ENCODE assay signal across 28 cellular contexts in genomic region chr16:56695246-56695645, GRCh38. TPM values are rescaled to one million over a fixed set of nuclear protein-coding genes. Genes with fewer than 3 reads are reported as not detected.
DNase-seq lines count a peak whose midpoint lies in the region; ATAC-seq, FAIRE-seq and TF ChIP-seq lines count a peak whose summit lies in the region.
"Had no signal": no experiment of that assay in that cellular context is flagged by ENCODE, and none has a peak within 500 bp of the region (broad histone marks: within the 10 kb centered on the region; RNA-seq: fewer than 3 reads in every experiment).

No MANE protein-coding gene starts in this region.

- TF ChIP-seq CTCF in HepG2 (CRISPR knock-in tag; IDR thresholded peaks at IDR 0.05) (no peak), right lobe of liver (IDR thresholded peaks at IDR 0.05) (no peak), RWPE1 (conservative IDR thresholded peaks at IDR 0.05; ENCODE audit: low read depth) (no peak)

- H2AFZ ChIP-seq in HepG2 (ENCODE audit: low read length): no peak overlapping the region
- no peak overlapping the region for H2AFZ ChIP-seq in neuronal stem cell (ENCODE audit: low read length)

- no peak overlapping the region for H4K8ac ChIP-seq in neuronal stem cell (ENCODE audit: low read depth, low read length)

- H3K4me2 ChIP-seq in HepG2 (ENCODE audit: low read depth, low read length) (no peak overlapping the region), neuronal stem cell (ENCODE audit: insufficient read depth, low read length, poor library complexity, severe bottlenecking) (no peak overlapping the region)
- H3K4me2 ChIP-seq: BLaER1 had no signal

- no peaks in the 10 kb centered on the region for H3K79me1 ChIP-seq in neuronal stem cell (ENCODE audit: low read depth, low read length)

- ATAC-seq in HepG2 (peak; percentile 13; the same call in 1 of the 3 replicates), right lobe of liver (no peak)

- in situ Hi-C loops in HepG2 (cut with HindIII; ENCODE audit: extremely low pct_ligation_motif_present, low pct_unique_long_range_greater_than_20kb) (no loop called here), G401 (cut with HindIII; ENCODE audit: low sequenced_read_pairs) (no loop called here)

- intact Hi-C loops in HepG2 (cut with micrococcal nuclease; ENCODE audit: unreplicated experiment): loop anchor here (5.0 kb wide), 1 partner anchor 588 kb away; no protein-coding TSS in a partner anchor
- intact Hi-C loops in right lobe of liver (cut with DNase I): loop anchor here in 1 of 2 donors (10.0 kb wide), 1 partner anchor 90 kb away; the partner anchor contains the start of gene MT2A

- no peaks in the 10 kb centered on the region for H4K20me1 ChIP-seq in HepG2 (ENCODE audit: insufficient read depth, low read length)
- H4K20me1 ChIP-seq: BLaER1 had no signal

- H3K18ac ChIP-seq in neuronal stem cell (ENCODE audit: low read length): peak overlapping the region; percentile 2

- no peaks in the 10 kb centered on the region for H3K79me2 ChIP-seq in HepG2 (ENCODE audit: insufficient read depth, low read length)

- no peak for FAIRE-seq in HepG2 (lab: Jason Lieb, UNC)
- FAIRE-seq: A204.1, G401.6, GM12891, GM19239 had no signal

- DNase-seq in HepG2 (ENCODE audit: low spot score) (no peak), right lobe of liver (no peak), RWPE1 (ENCODE audit: low spot score) (no peak), neuronal stem cell (ENCODE audit: low spot score) (no peak), G401 (ENCODE audit: low spot score) (no peak), NOMO-1 treated with dmso at 0.1 percent for 144 hours (lab: John Stamatoyannopoulos, UW; ENCODE audit: unreplicated experiment) (no peak)
- DNase-seq: 8988T; ACHN; BE2C; C1 segment of cervical spinal cord; CD4-positive, alpha-beta memory T cell; CD4-positive, CD25-positive, alpha-beta regulatory T cell; CD8-positive, alpha-beta memory T cell; COR-L47; DMS 273 treated with DMSO at 0.1 percent for 48 hours; DMS153; DMS53; DMS79; DND-41; EL; GF-D8 had no signal

- no peaks in the 10 kb centered on the region for H3K36me3 ChIP-seq in HepG2 (replicated peaks in 1 of 2; ENCODE audit: control insufficient read depth in 1 of 2, insufficient read depth in 2 of 2, low read length in 2 of 2)
- no peaks in the 10 kb centered on the region for H3K36me3 ChIP-seq in right lobe of liver
- H3K36me3 ChIP-seq in neuronal stem cell (replicated peaks in 1 of 2; ENCODE audit: control insufficient read depth in 2 of 2, insufficient read depth in 2 of 2, low read length in 2 of 2): no peaks in the 10 kb centered on the region
- H3K36me3 ChIP-seq: BE2C, BLaER1 had no signal

- H2BK5ac ChIP-seq in neuronal stem cell (ENCODE audit: low read length): no peak overlapping the region

- H3K9me3 ChIP-seq in HepG2 (ENCODE audit: low read length) (no peaks in the 10 kb centered on the region), right lobe of liver (no peaks in the 10 kb centered on the region), neuronal stem cell (replicated peaks in 1 of 2; ENCODE audit: control insufficient read depth in 2 of 2, insufficient read depth in 1 of 2, low read depth in 1 of 2, low read length in 2 of 2) (peaks cover 0 to 2% of the 10 kb centered on the region in 2 donors)
- H3K9me3 ChIP-seq: BE2C had no signal

- H3K27ac ChIP-seq in HepG2 (ENCODE audit: extremely low read length, insufficient read depth, low read length) (no peak overlapping the region), right lobe of liver (no peak overlapping the region), RWPE1 (peak overlapping the region; percentile 18), neuronal stem cell (replicated peaks; ENCODE audit: low read length) (no peak overlapping the region)
- H3K27ac ChIP-seq: BLaER1 had no signal

- no peak overlapping the region for H3K4me3 ChIP-seq in HepG2 (replicated peaks in 1 of 3; ENCODE audit: insufficient read depth in 1 of 3, low read depth in 2 of 3, low read length in 3 of 3)
- H3K4me3 ChIP-seq in right lobe of liver: no peak overlapping the region
- H3K4me3 ChIP-seq in neuronal stem cell (ENCODE audit: low read length in 2 of 2): no peak overlapping the region
- H3K4me3 ChIP-seq: BLaER1 had no signal

- H3K27me3 ChIP-seq in HepG2 (ENCODE audit: control insufficient read depth in 1 of 2, insufficient read depth in 2 of 2, low read length in 2 of 2): 0 out of 5 replicates have a peak, but pooled peaks cover 0 to 6% of the 10 kb centered on the region in 2 experiments
- no peaks in the 10 kb centered on the region for H3K27me3 ChIP-seq in right lobe of liver
- H3K27me3 ChIP-seq in neuronal stem cell (ENCODE audit: control insufficient read depth in 3 of 3, insufficient read depth in 3 of 3, low read depth in 1 of 3, low read length in 3 of 3): peaks cover 0 to 15% (median 0%) of the 10 kb centered on the region in 3 experiments
- H3K27me3 ChIP-seq: BE2C, BLaER1 had no signal

- no peak overlapping the region for H2BK12ac ChIP-seq in neuronal stem cell (ENCODE audit: low read length)

- H3K4ac ChIP-seq in neuronal stem cell (ENCODE audit: low read length): no peak overlapping the region

- H2AK5ac ChIP-seq in neuronal stem cell (ENCODE audit: low read depth, low read length): no peak overlapping the region

- 13% methylated on average over 1 of the region's 1 CpG for WGBS in HepG2 (ENCODE audit: low lambda C conversion rate)
- WGBS in right lobe of liver (ENCODE audit: insufficient coverage, low coverage, low lambda C conversion rate, missing lambda C conversion rate): no CpG with 5 or more reads among the region's 1 CpG
- WGBS in neuronal stem cell (ENCODE audit: extremely low coverage in 2 of 2, insufficient read length in 2 of 2, insufficient replicate concordance in 1 of 2), 2 donors: no CpG with 5 or more reads among the region's 1 CpG

- no peak overlapping the region for H2BK15ac ChIP-seq in neuronal stem cell (ENCODE audit: low read length)

- no peak overlapping the region for H4K91ac ChIP-seq in neuronal stem cell (ENCODE audit: low read depth, low read length, poor library complexity)

- TF ChIP-seq RAD21 in HepG2 (CRISPR knock-in tag; IDR thresholded peaks at IDR 0.05): no peak

- no TSS peak for BruUV-seq in HepG2 (replicated peaks; lab: Mats Ljungman, UMichigan)

- H3K4me1 ChIP-seq in HepG2 (ENCODE audit: insufficient read depth, low read length) (peaks cover 10% of the 10 kb centered on the region), right lobe of liver (no peaks in the 10 kb centered on the region), neuronal stem cell (ENCODE audit: control insufficient read depth in 2 of 2, insufficient read depth in 1 of 2, low read depth in 1 of 2, low read length in 2 of 2) (no peaks in the 10 kb centered on the region)
- H3K4me1 ChIP-seq: BE2C, BLaER1 had no signal

- H3K14ac ChIP-seq in neuronal stem cell (ENCODE audit: low read length): peak overlapping the region; percentile 67

- H3K23ac ChIP-seq in neuronal stem cell (ENCODE audit: low read depth, low read length, poor library complexity): no peak overlapping the region

- no peak for TF ChIP-seq EP300 in HepG2 (IDR thresholded peaks at IDR 0.05; ENCODE audit: low read depth in 2 of 2, low read length in 2 of 2)
- no peak for TF ChIP-seq EP300 in HepG2 (CRISPR knock-in tag; IDR thresholded peaks at IDR 0.05; ENCODE audit: borderline replicate concordance)

- POLR2A ChIA-PET in HepG2 (lab: Yijun Ruan, JAX): no interaction called here
- POLR2A ChIA-PET in RWPE1 (lab: Yijun Ruan, JAX; ENCODE audit: low non-redundant PET): no interaction called here

- TF ChIP-seq POLR2A in HepG2 (IDR thresholded peaks at IDR 0.05; ENCODE audit: insufficient read depth in 1 of 2, low read depth in 2 of 2, low read length in 2 of 2) (no peak), right lobe of liver (IDR thresholded peaks at IDR 0.05) (no peak)

- CTCF ChIA-PET in HepG2 (lab: Yijun Ruan, JAX; ENCODE audit: low intra/inter-chr PET ratio, low total read pairs): no interaction called here
- CTCF ChIA-PET in RWPE1 (lab: Yijun Ruan, JAX): interaction anchor here (0.9 kb wide), 1 partner anchor 182 kb away, joined by 5 read pairs; no protein-coding TSS in a partner anchor

- no peak overlapping the region for H2BK120ac ChIP-seq in neuronal stem cell (ENCODE audit: low read depth, low read length)

- no peak overlapping the region for H3K9ac ChIP-seq in HepG2 (ENCODE audit: insufficient read depth, low read depth, low read length)
- H3K9ac ChIP-seq in neuronal stem cell (ENCODE audit: low read depth, low read length, poor library complexity): no peak overlapping the region
- H3K9ac ChIP-seq: BLaER1 had no signal

RNA-seq across cellular contexts. Expression of gene MT1X, which starts 13.0 kb away (rescaled TPM):
- total RNA-seq in HepG2 (2016; rRNA removed; fragmentation: Illumina TruSeq; extraction: Trizol): 288 and 327 TPM in 2 replicates
- 73.9 and 100 TPM in 2 replicates for total RNA-seq in HepG2 (2016; cell fraction: cytosol; rRNA removed; fragmentation: Illumina TruSeq; extraction: Trizol; ENCODE audit: low read depth)
- 257 and 313 TPM in 2 replicates for total RNA-seq in HepG2 (2016; cell fraction: insoluble cytoplasmic fraction; rRNA removed; fragmentation: Illumina TruSeq; extraction: Trizol)
- total RNA-seq in HepG2 (2016; cell fraction: membrane; rRNA removed; fragmentation: Illumina TruSeq; extraction: Trizol): 97.1 and 117 TPM in 2 replicates
- 90.2 and 125 TPM in 2 replicates for total RNA-seq in HepG2 (2016; cell fraction: nucleus; rRNA removed; fragmentation: Illumina TruSeq; extraction: Trizol)
- 9.8 and 19.7 TPM in 2 replicates for polyA plus RNA-seq in HepG2 (2011; rRNA removed)
- polyA plus RNA-seq in HepG2 (2011; cell fraction: cytosol; rRNA removed): 45.2 and 131 TPM in 2 replicates
- 13.2 and 26.8 TPM in 2 replicates for polyA plus RNA-seq in HepG2 (2011; cell fraction: nucleus; rRNA removed)
- polyA plus RNA-seq in HepG2 (2012): 19.2 and 23.8 TPM in 2 replicates
- polyA plus RNA-seq in HepG2 (2016; cell fraction: cytosol; fragmentation: Illumina TruSeq; extraction: Trizol; ENCODE audit: low read depth): 63.5 and 83.4 TPM in 2 replicates
- 331 and 345 TPM in 2 replicates for polyA plus RNA-seq in HepG2 (2016; cell fraction: insoluble cytoplasmic fraction; fragmentation: Illumina TruSeq; extraction: Trizol; ENCODE audit: low read depth)
- polyA plus RNA-seq in HepG2 (2016; cell fraction: membrane; fragmentation: Illumina TruSeq; extraction: Trizol; ENCODE audit: low read depth): 110 and 112 TPM in 2 replicates
- polyA plus RNA-seq in HepG2 (2016; cell fraction: nucleus; fragmentation: Illumina TruSeq; extraction: Trizol; ENCODE audit: insufficient read depth, low read depth): 198 and 202 TPM in 2 replicates
- polyA minus RNA-seq in HepG2 (2011; rRNA and poly(A)+ RNA removed; ENCODE audit: low replicate concordance): 60.6 and 119 TPM in 2 replicates
- 14.0 and 19.4 TPM in 2 replicates for polyA minus RNA-seq in HepG2 (2011; cell fraction: cytosol; rRNA and poly(A)+ RNA removed)
- polyA minus RNA-seq in HepG2 (2011; cell fraction: nucleus; rRNA and poly(A)+ RNA removed): 6.5 and 8.1 TPM in 2 replicates
- 1,000 to 10,000 TPM in 4 of 6 experiments, 100 to 1,000 TPM in 2; 808 to 2,440 (median 1,620) TPM for total RNA-seq in right lobe of liver
- polyA plus RNA-seq in neuronal stem cell (2013, experiment 1 of 2): 36.2 TPM
- 33.3 TPM for polyA plus RNA-seq in neuronal stem cell (2013, experiment 2 of 2)
- 0.80 TPM in 1 of 2 replicates, not detected in the other for total RNA-seq in G401 (2014; rRNA removed; shearing (Covaris generic))

RNA-seq across cellular contexts. Expression of gene MT1H, which starts 25.6 kb away (rescaled TPM):
- total RNA-seq in HepG2 (2016; rRNA removed; fragmentation: Illumina TruSeq; extraction: Trizol) (0.60 TPM in 1 of 2 replicates, not detected in the other), right lobe of liver (1,000 to 10,000 TPM in 2 of 6 experiments, 100 to 1,000 TPM in 2, under 1 TPM in 1, not detected in 1; 0.74 to 1,258 (median 358) TPM)
- not detected in 2 replicates for total RNA-seq in HepG2 (2016; cell fraction: cytosol; rRNA removed; fragmentation: Illumina TruSeq; extraction: Trizol; ENCODE audit: low read depth)
- total RNA-seq in HepG2 (2016; cell fraction: insoluble cytoplasmic fraction; rRNA removed; fragmentation: Illumina TruSeq; extraction: Trizol): not detected in 2 replicates
- not detected in 2 replicates for total RNA-seq in HepG2 (2016; cell fraction: membrane; rRNA removed; fragmentation: Illumina TruSeq; extraction: Trizol)
- 0.65 TPM in 1 of 2 replicates, not detected in the other for total RNA-seq in HepG2 (2016; cell fraction: nucleus; rRNA removed; fragmentation: Illumina TruSeq; extraction: Trizol)
- not detected in 2 replicates for polyA plus RNA-seq in HepG2 (2011; rRNA removed)
- not detected in 2 replicates for polyA plus RNA-seq in HepG2 (2011; cell fraction: cytosol; rRNA removed)
- not detected in 2 replicates for polyA plus RNA-seq in HepG2 (2011; cell fraction: nucleus; rRNA removed)
- not detected in 2 replicates for polyA plus RNA-seq in HepG2 (2012)
- 0.37 TPM in 1 of 2 replicates, not detected in the other for polyA plus RNA-seq in HepG2 (2016; cell fraction: cytosol; fragmentation: Illumina TruSeq; extraction: Trizol; ENCODE audit: low read depth)
- polyA plus RNA-seq in HepG2 (2016; cell fraction: insoluble cytoplasmic fraction; fragmentation: Illumina TruSeq; extraction: Trizol; ENCODE audit: low read depth): 1.2 TPM in 1 of 2 replicates, not detected in the other
- polyA plus RNA-seq in HepG2 (2016; cell fraction: membrane; fragmentation: Illumina TruSeq; extraction: Trizol; ENCODE audit: low read depth): not detected in 2 replicates
- polyA plus RNA-seq in HepG2 (2016; cell fraction: nucleus; fragmentation: Illumina TruSeq; extraction: Trizol; ENCODE audit: insufficient read depth, low read depth): 2.4 TPM in 1 of 2 replicates, not detected in the other
- polyA minus RNA-seq in HepG2 (2011; rRNA and poly(A)+ RNA removed; ENCODE audit: low replicate concordance): not detected in 2 replicates
- not detected in 2 replicates for polyA minus RNA-seq in HepG2 (2011; cell fraction: cytosol; rRNA and poly(A)+ RNA removed)
- polyA minus RNA-seq in HepG2 (2011; cell fraction: nucleus; rRNA and poly(A)+ RNA removed): not detected in 2 replicates
- not detected for polyA plus RNA-seq in neuronal stem cell (2013, experiment 1 of 2)
- polyA plus RNA-seq in neuronal stem cell (2013, experiment 2 of 2): not detected
- total RNA-seq in G401 (2014; rRNA removed; shearing (Covaris generic)): not detected in 2 replicates
- total RNA-seq: CD4-positive, CD25-positive, alpha-beta regulatory T cell; Daoy had no signal
- polyA plus RNA-seq: AG04450; CD4-positive, alpha-beta memory T cell; CD4-positive, CD25-positive, alpha-beta regulatory T cell; CD8-positive, alpha-beta memory T cell had no signal

RNA-seq across cellular contexts. Expression of gene MT1G, which starts 27.4 kb away (rescaled TPM):
- total RNA-seq in HepG2 (2016; rRNA removed; fragmentation: Illumina TruSeq; extraction: Trizol) (377 and 511 TPM in 2 replicates), right lobe of liver (1,000 to 10,000 TPM in 4 of 6 experiments, 100 to 1,000 TPM in 2; 490 to 8,056 (median 1,365) TPM)
- total RNA-seq in HepG2 (2016; cell fraction: cytosol; rRNA removed; fragmentation: Illumina TruSeq; extraction: Trizol; ENCODE audit: low read depth): 81.8 and 119 TPM in 2 replicates
- total RNA-seq in HepG2 (2016; cell fraction: insoluble cytoplasmic fraction; rRNA removed; fragmentation: Illumina TruSeq; extraction: Trizol): 362 and 548 TPM in 2 replicates
- total RNA-seq in HepG2 (2016; cell fraction: membrane; rRNA removed; fragmentation: Illumina TruSeq; extraction: Trizol): 191 and 213 TPM in 2 replicates
- total RNA-seq in HepG2 (2016; cell fraction: nucleus; rRNA removed; fragmentation: Illumina TruSeq; extraction: Trizol): 142 and 170 TPM in 2 replicates
- 1.1 and 3.6 TPM in 2 replicates for polyA plus RNA-seq in HepG2 (2011; rRNA removed)
- polyA plus RNA-seq in HepG2 (2011; cell fraction: cytosol; rRNA removed): 1.00 and 10.2 TPM in 2 replicates
- polyA plus RNA-seq in HepG2 (2011; cell fraction: nucleus; rRNA removed): 2.0 and 3.1 TPM in 2 replicates
- 11.3 and 12.1 TPM in 2 replicates for polyA plus RNA-seq in HepG2 (2012)
- polyA plus RNA-seq in HepG2 (2016; cell fraction: cytosol; fragmentation: Illumina TruSeq; extraction: Trizol; ENCODE audit: low read depth): 179 and 216 TPM in 2 replicates
- polyA plus RNA-seq in HepG2 (2016; cell fraction: insoluble cytoplasmic fraction; fragmentation: Illumina TruSeq; extraction: Trizol; ENCODE audit: low read depth): 943 and 977 TPM in 2 replicates
- polyA plus RNA-seq in HepG2 (2016; cell fraction: membrane; fragmentation: Illumina TruSeq; extraction: Trizol; ENCODE audit: low read depth): 335 and 361 TPM in 2 replicates
- 454 and 473 TPM in 2 replicates for polyA plus RNA-seq in HepG2 (2016; cell fraction: nucleus; fragmentation: Illumina TruSeq; extraction: Trizol; ENCODE audit: insufficient read depth, low read depth)
- polyA minus RNA-seq in HepG2 (2011; rRNA and poly(A)+ RNA removed; ENCODE audit: low replicate concordance): 4.1 TPM in 1 of 2 replicates, not detected in the other
- 2.0 TPM in 1 of 2 replicates, not detected in the other for polyA minus RNA-seq in HepG2 (2011; cell fraction: cytosol; rRNA and poly(A)+ RNA removed)
- not detected in 2 replicates for polyA minus RNA-seq in HepG2 (2011; cell fraction: nucleus; rRNA and poly(A)+ RNA removed)
- not detected for polyA plus RNA-seq in neuronal stem cell (2013, experiment 1 of 2)
- not detected for polyA plus RNA-seq in neuronal stem cell (2013, experiment 2 of 2)
- total RNA-seq in G401 (2014; rRNA removed; shearing (Covaris generic)): not detected in 2 replicates
- total RNA-seq: CD4-positive, alpha-beta memory T cell; CD4-positive, CD25-positive, alpha-beta regulatory T cell had no signal
- polyA plus RNA-seq: AG04450; CD4-positive, CD25-positive, alpha-beta regulatory T cell; CD8-positive, alpha-beta memory T cell had no signal

RNA-seq across cellular contexts. Expression of gene NUP93, which starts 34.7 kb away (rescaled TPM):
- total RNA-seq in HepG2 (2016; rRNA removed; fragmentation: Illumina TruSeq; extraction: Trizol): 140 and 192 TPM in 2 replicates
- 26.3 and 31.0 TPM in 2 replicates for total RNA-seq in HepG2 (2016; cell fraction: cytosol; rRNA removed; fragmentation: Illumina TruSeq; extraction: Trizol; ENCODE audit: low read depth)
- total RNA-seq in HepG2 (2016; cell fraction: insoluble cytoplasmic fraction; rRNA removed; fragmentation: Illumina TruSeq; extraction: Trizol): 144 and 197 TPM in 2 replicates
- 41.3 and 54.1 TPM in 2 replicates for total RNA-seq in HepG2 (2016; cell fraction: membrane; rRNA removed; fragmentation: Illumina TruSeq; extraction: Trizol)
- 83.7 and 88.0 TPM in 2 replicates for total RNA-seq in HepG2 (2016; cell fraction: nucleus; rRNA removed; fragmentation: Illumina TruSeq; extraction: Trizol)
- polyA plus RNA-seq in HepG2 (2011; rRNA removed): 50.1 and 58.5 TPM in 2 replicates
- polyA plus RNA-seq in HepG2 (2011; cell fraction: cytosol; rRNA removed): 39.7 and 48.2 TPM in 2 replicates
- 68.9 and 73.2 TPM in 2 replicates for polyA plus RNA-seq in HepG2 (2011; cell fraction: nucleus; rRNA removed)
- 61.3 and 62.5 TPM in 2 replicates for polyA plus RNA-seq in HepG2 (2012)
- polyA plus RNA-seq in HepG2 (2016; cell fraction: cytosol; fragmentation: Illumina TruSeq; extraction: Trizol; ENCODE audit: low read depth): 13.7 and 15.4 TPM in 2 replicates
- 127 and 140 TPM in 2 replicates for polyA plus RNA-seq in HepG2 (2016; cell fraction: insoluble cytoplasmic fraction; fragmentation: Illumina TruSeq; extraction: Trizol; ENCODE audit: low read depth)
- polyA plus RNA-seq in HepG2 (2016; cell fraction: membrane; fragmentation: Illumina TruSeq; extraction: Trizol; ENCODE audit: low read depth): 22.4 and 22.7 TPM in 2 replicates
- polyA plus RNA-seq in HepG2 (2016; cell fraction: nucleus; fragmentation: Illumina TruSeq; extraction: Trizol; ENCODE audit: insufficient read depth, low read depth): 109 and 116 TPM in 2 replicates
- polyA minus RNA-seq in HepG2 (2011; rRNA and poly(A)+ RNA removed; ENCODE audit: low replicate concordance): 130 and 202 TPM in 2 replicates
- 51.7 and 53.7 TPM in 2 replicates for polyA minus RNA-seq in HepG2 (2011; cell fraction: cytosol; rRNA and poly(A)+ RNA removed)
- 49.1 and 65.1 TPM in 2 replicates for polyA minus RNA-seq in HepG2 (2011; cell fraction: nucleus; rRNA and poly(A)+ RNA removed)
- 10 to 100 TPM in 4 of 6 experiments, 1 to 10 TPM in 2; 8.3 to 17.0 (median 12.8) TPM for total RNA-seq in right lobe of liver
- 95.7 TPM for polyA plus RNA-seq in neuronal stem cell (2013, experiment 1 of 2)
- polyA plus RNA-seq in neuronal stem cell (2013, experiment 2 of 2): 93.0 TPM
- total RNA-seq in G401 (2014; rRNA removed; shearing (Covaris generic)): 112 and 136 TPM in 2 replicates

RNA-seq across cellular contexts. Expression of gene MT1F, which starts 37.5 kb away (rescaled TPM):
- total RNA-seq in HepG2 (2016; rRNA removed; fragmentation: Illumina TruSeq; extraction: Trizol): 169 and 211 TPM in 2 replicates
- 74.8 and 116 TPM in 2 replicates for total RNA-seq in HepG2 (2016; cell fraction: cytosol; rRNA removed; fragmentation: Illumina TruSeq; extraction: Trizol; ENCODE audit: low read depth)
- total RNA-seq in HepG2 (2016; cell fraction: insoluble cytoplasmic fraction; rRNA removed; fragmentation: Illumina TruSeq; extraction: Trizol): 152 and 218 TPM in 2 replicates
- total RNA-seq in HepG2 (2016; cell fraction: membrane; rRNA removed; fragmentation: Illumina TruSeq; extraction: Trizol): 102 and 129 TPM in 2 replicates
- 74.7 and 86.2 TPM in 2 replicates for total RNA-seq in HepG2 (2016; cell fraction: nucleus; rRNA removed; fragmentation: Illumina TruSeq; extraction: Trizol)
- polyA plus RNA-seq in HepG2 (2011; rRNA removed): 1.2 and 1.9 TPM in 2 replicates
- polyA plus RNA-seq in HepG2 (2011; cell fraction: cytosol; rRNA removed): 0.65 and 3.2 TPM in 2 replicates
- polyA plus RNA-seq in HepG2 (2011; cell fraction: nucleus; rRNA removed): 0.74 and 1.2 TPM in 2 replicates
- 7.4 and 10.6 TPM in 2 replicates for polyA plus RNA-seq in HepG2 (2012)
- polyA plus RNA-seq in HepG2 (2016; cell fraction: cytosol; fragmentation: Illumina TruSeq; extraction: Trizol; ENCODE audit: low read depth): 118 and 166 TPM in 2 replicates
- 244 and 275 TPM in 2 replicates for polyA plus RNA-seq in HepG2 (2016; cell fraction: insoluble cytoplasmic fraction; fragmentation: Illumina TruSeq; extraction: Trizol; ENCODE audit: low read depth)
- polyA plus RNA-seq in HepG2 (2016; cell fraction: membrane; fragmentation: Illumina TruSeq; extraction: Trizol; ENCODE audit: low read depth): 146 and 151 TPM in 2 replicates
- polyA plus RNA-seq in HepG2 (2016; cell fraction: nucleus; fragmentation: Illumina TruSeq; extraction: Trizol; ENCODE audit: insufficient read depth, low read depth): 115 and 132 TPM in 2 replicates
- 0.28 and 5.1 TPM in 2 replicates for polyA minus RNA-seq in HepG2 (2011; rRNA and poly(A)+ RNA removed; ENCODE audit: low replicate concordance)
- 1.3 and 2.2 TPM in 2 replicates for polyA minus RNA-seq in HepG2 (2011; cell fraction: cytosol; rRNA and poly(A)+ RNA removed)
- 0.64 TPM in 1 of 2 replicates, not detected in the other for polyA minus RNA-seq in HepG2 (2011; cell fraction: nucleus; rRNA and poly(A)+ RNA removed)
- total RNA-seq in right lobe of liver: 100 to 1,000 TPM in 4 of 6 experiments, 10 to 100 TPM in 2; 10.1 to 934 (median 197) TPM
- polyA plus RNA-seq in neuronal stem cell (2013, experiment 1 of 2): 1.9 TPM
- 2.0 TPM for polyA plus RNA-seq in neuronal stem cell (2013, experiment 2 of 2)
- not detected in 2 replicates for total RNA-seq in G401 (2014; rRNA removed; shearing (Covaris generic))

Comparison
In these comparisons a context has a peak if more than half of its experiments do, and no peak if none do; other contexts are left out.
1. RNA of gene MT1X, which starts 13.0 kb away (total RNA-seq): 808 to 2,440 TPM in right lobe of liver and 73.9 to 327 TPM in HepG2; 0.80 TPM in G401; every median in the first group is over 10 times any median in the second.
2. RNA of gene MT1G, which starts 27.4 kb away (total RNA-seq): 490 to 8,056 TPM in right lobe of liver and 81.8 to 548 TPM in HepG2; not detected in G401; every median in the first group is over 10 times any median in the second.